Comparison of ENCODE assay signal across 18 cellular contexts in genomic region chr19:39494661-39495060, GRCh38. TPM values are rescaled to one million over a fixed set of nuclear protein-coding genes. Genes with fewer than 3 reads are reported as not detected.
DNase-seq lines count a peak whose midpoint lies in the region; ATAC-seq, FAIRE-seq and TF ChIP-seq lines count a peak whose summit lies in the region.
"Had no signal": no experiment of that assay in that cellular context is flagged by ENCODE, and none has a peak within 500 bp of the region (broad histone marks: within the 10 kb centered on the region; RNA-seq: fewer than 3 reads in every experiment).

No MANE protein-coding gene starts in this region.

- no peaks in the 10 kb centered on the region for H3K9me3 Mint-ChIP-seq in nephron progenitor cell
- H3K9me3 Mint-ChIP-seq: CD8-positive, alpha-beta memory T cell had no signal

- no peak for TF ChIP-seq CTCF in HEK293 (tag by site-specific recombination; IDR thresholded peaks at IDR 0.05)
- no peak for TF ChIP-seq CTCF in nephron progenitor cell (IDR thresholded peaks at IDR 0.05)

- ATAC-seq in esophagus mucosa = no peak
- ATAC-seq: A549 had no signal

- H3K9me3 ChIP-seq in HEK293 (ENCODE audit: control insufficient read depth, insufficient read depth, low read depth, low read length) = no peaks in the 10 kb centered on the region
- H3K9me3 ChIP-seq: A549, Caco-2 had no signal

- peaks cover 21 to 33% of the 10 kb centered on the region in 2 experiments for H3K36me3 ChIP-seq in HEK293 (ENCODE audit: control insufficient read depth in 2 of 2, insufficient read depth in 1 of 2, low read length in 2 of 2)

- DNase-seq in D341Med (ENCODE audit: low spot score) (peak; percentile 42), SK-MEL-5 (ENCODE audit: low read depth, low spot score) (peak; percentile 47), nephron progenitor cell (no peak), GM03348 (ENCODE audit: low spot score) (no peak), GM12892 (ENCODE audit: insufficient read length) (no peak)
- DNase-seq: Caco-2; CD8-positive, alpha-beta memory T cell; DMS53; GF-D8; GM23248; H7; IMR-90 had no signal

- peaks cover 16% of the 10 kb centered on the region for H3K4me1 ChIP-seq in HEK293 (ENCODE audit: control insufficient read depth, insufficient read depth, low read length)

- peak overlapping the region; percentile 82 for H3K27ac Mint-ChIP-seq in nephron progenitor cell
- H3K27ac Mint-ChIP-seq: CD8-positive, alpha-beta memory T cell had no signal

- in situ Hi-C loops in SK-MEL-5 (cut with HindIII; ENCODE audit: low pct_unique_long_range_greater_than_20kb, low sequenced_read_pairs) = no loop called here

- peaks cover 28% of the 10 kb centered on the region for H3K4me1 Mint-ChIP-seq in nephron progenitor cell

- TF ChIP-seq POLR2A in GM12892 (IDR thresholded peaks at IDR 0.05; ENCODE audit: low read depth, low read length) = no peak

- CTCF ChIA-PET in HEK293 (lab: Yijun Ruan, JAX) = interaction anchor here (0.6 to 4.2 kb wide), 7 partner anchors 9 to 179 kb away, joined by 3 to 20 read pairs (median 6); no protein-coding TSS in a partner anchor

- H3K27me3 Mint-ChIP-seq in nephron progenitor cell (ENCODE audit: low read depth, poor library complexity) = no peaks in the 10 kb centered on the region

- H3K4me3 Mint-ChIP-seq in nephron progenitor cell = no peak overlapping the region
- H3K4me3 Mint-ChIP-seq: CD8-positive, alpha-beta memory T cell had no signal

- no peak overlapping the region for H3K4me3 ChIP-seq in HEK293 (ENCODE audit: low read depth, low read length)
- H3K4me3 ChIP-seq: A549, GM23248 had no signal

- H3K36me3 Mint-ChIP-seq in nephron progenitor cell (ENCODE audit: low read depth) = peaks cover 10% of the 10 kb centered on the region

- no peak for FAIRE-seq in GM12892 (lab: Jason Lieb, UNC)
- FAIRE-seq: GM18507 had no signal

- POLR2A ChIA-PET in HEK293 (lab: Yijun Ruan, JAX) = interaction anchor here (0.6 kb wide), 1 partner anchor 98 kb away, joined by 3 read pairs; no protein-coding TSS in a partner anchor

- peak overlapping the region; percentile 56 for H3K27ac ChIP-seq in HEK293 (ENCODE audit: extremely low read depth, low read depth, low read length)
- H3K27ac ChIP-seq: A549, GM23248 had no signal

TF ChIP-seq in HEK293, 187 proteins besides CTCF, POLR2A, EP300 and RAD21 (continues in another document):
- TF ChIP-seq IKZF3 (tag by site-specific recombination; IDR thresholded peaks at IDR 0.05) = peak; percentile 37; the same call in 1 of the 2 replicates
- no peak for TF ChIP-seq ZNF184 (tag by site-specific recombination; IDR thresholded peaks at IDR 0.05)
- TF ChIP-seq ZNF670 (tag by site-specific recombination; IDR thresholded peaks at IDR 0.05; ENCODE audit: low read depth) = no peak
- TF ChIP-seq SCRT2 (tag by site-specific recombination; IDR thresholded peaks at IDR 0.05) = no peak
- TF ChIP-seq ZNF362 (tag by site-specific recombination; IDR thresholded peaks at IDR 0.05) = peak; percentile 51; the same call in 1 of the 2 replicates
- TF ChIP-seq ZBTB17 (tag by site-specific recombination; IDR thresholded peaks at IDR 0.05) = peak; percentile 62
- no peak for TF ChIP-seq ZNF394 (tag by site-specific recombination; IDR thresholded peaks at IDR 0.05; ENCODE audit: borderline replicate concordance)
- no peak for TF ChIP-seq ZBTB44 (tag by site-specific recombination; IDR thresholded peaks at IDR 0.05)
- TF ChIP-seq ZNF664 (tag by site-specific recombination; IDR thresholded peaks at IDR 0.05) = no peak
- TF ChIP-seq ZBTB8A (tag by site-specific recombination; IDR thresholded peaks at IDR 0.05) = no peak
- TF ChIP-seq SALL2 (tag by site-specific recombination; IDR thresholded peaks at IDR 0.05; ENCODE audit: borderline replicate concordance) = no peak
- 0 out of 2 replicates have a peak, but pooled peaks have one; percentile 22 for TF ChIP-seq ZEB2 (tag by site-specific recombination; IDR thresholded peaks at IDR 0.05)
- TF ChIP-seq ZNF280D (tag by site-specific recombination; IDR thresholded peaks at IDR 0.05) = no peak
- TF ChIP-seq SP7 (tag by site-specific recombination; IDR thresholded peaks at IDR 0.05) = no peak
- no peak for TF ChIP-seq KLF8 (tag by site-specific recombination; IDR thresholded peaks at IDR 0.05)
- 0 out of 2 replicates have a peak, but pooled peaks have one; percentile 27 for TF ChIP-seq BCL11A (tag by site-specific recombination; IDR thresholded peaks at IDR 0.05; ENCODE audit: low read depth)
- TF ChIP-seq ZNF830 (tag by site-specific recombination; IDR thresholded peaks at IDR 0.05; ENCODE audit: low read depth) = no peak
- no peak for TF ChIP-seq ZNF548 (tag by site-specific recombination; IDR thresholded peaks at IDR 0.05)
- TF ChIP-seq SP2 (tag by site-specific recombination; IDR thresholded peaks at IDR 0.05) = no peak

RNA-seq across cellular contexts. Expression of gene DLL3, which starts 4.1 kb away (rescaled TPM):
- total RNA-seq in SK-MEL-5 (2014; rRNA removed; shearing (Covaris generic)) = 42.4 and 45.3 TPM in 2 replicates
- 83.5 and 86.4 TPM in 2 replicates for polyA plus RNA-seq in SK-MEL-5 (2015; cell fraction: cytosol; rRNA removed)
- 14.0 and 17.4 TPM in 2 replicates for polyA plus RNA-seq in SK-MEL-5 (2015; cell fraction: nucleus; rRNA removed)
- 0.38 TPM for polyA plus RNA-seq in GM12892 (2012; ENCODE audit: missing spikeins)
- total RNA-seq in esophagus mucosa = not detected

RNA-seq across cellular contexts. Expression of gene TIMM50, which starts 14.0 kb away (rescaled TPM):
- 431 and 474 TPM in 2 replicates for total RNA-seq in SK-MEL-5 (2014; rRNA removed; shearing (Covaris generic))
- 376 and 405 TPM in 2 replicates for polyA plus RNA-seq in SK-MEL-5 (2015; cell fraction: cytosol; rRNA removed)
- 466 and 558 TPM in 2 replicates for polyA plus RNA-seq in SK-MEL-5 (2015; cell fraction: nucleus; rRNA removed)
- 72.3 TPM for polyA plus RNA-seq in GM12892 (2012; ENCODE audit: missing spikeins)
- total RNA-seq in esophagus mucosa = 55.6 TPM

RNA-seq across cellular contexts. Expression of gene SELENOV, which starts 20.3 kb away (rescaled TPM):
- total RNA-seq in SK-MEL-5 (2014; rRNA removed; shearing (Covaris generic)) = not detected in 2 replicates
- not detected in 2 replicates for polyA plus RNA-seq in SK-MEL-5 (2015; cell fraction: cytosol; rRNA removed)
- not detected in 2 replicates for polyA plus RNA-seq in SK-MEL-5 (2015; cell fraction: nucleus; rRNA removed)
- not detected for polyA plus RNA-seq in GM12892 (2012; ENCODE audit: missing spikeins)
- total RNA-seq in esophagus mucosa = not detected
- total RNA-seq: CD8-positive, alpha-beta memory T cell; GM23248; HT-29; IMR-90 had no signal
- polyA plus RNA-seq: A549; BJ; CD8-positive, alpha-beta memory T cell; GM23248; IMR-90 had no signal

RNA-seq across cellular contexts. Expression of gene EID2B, which starts 38.0 kb away (rescaled TPM):
- 4.2 and 4.3 TPM in 2 replicates for total RNA-seq in SK-MEL-5 (2014; rRNA removed; shearing (Covaris generic))
- polyA plus RNA-seq in SK-MEL-5 (2015; cell fraction: cytosol; rRNA removed) = 3.6 and 5.0 TPM in 2 replicates
- polyA plus RNA-seq in SK-MEL-5 (2015; cell fraction: nucleus; rRNA removed) = 8.6 and 9.0 TPM in 2 replicates
- 6.8 TPM for polyA plus RNA-seq in GM12892 (2012; ENCODE audit: missing spikeins)
- 0.20 TPM for total RNA-seq in esophagus mucosa

RNA-seq across cellular contexts. Expression of gene EID2, which starts 45.3 kb away (rescaled TPM):
- 16.7 and 20.7 TPM in 2 replicates for total RNA-seq in SK-MEL-5 (2014; rRNA removed; shearing (Covaris generic))
- polyA plus RNA-seq in SK-MEL-5 (2015; cell fraction: cytosol; rRNA removed) = 18.9 and 20.7 TPM in 2 replicates
- polyA plus RNA-seq in SK-MEL-5 (2015; cell fraction: nucleus; rRNA removed) = 11.9 and 15.8 TPM in 2 replicates
- 6.4 TPM for polyA plus RNA-seq in GM12892 (2012; ENCODE audit: missing spikeins)
- 6.7 TPM for total RNA-seq in esophagus mucosa

Comparison
In these comparisons a context has a peak if more than half of its experiments do, and no peak if none do; other contexts are left out.
1. DNase-seq: peak in D341Med (single experiment) and SK-MEL-5 (single experiment); none in nephron progenitor cell (single experiment), GM03348 (single experiment) and GM12892 (single experiment).
2. RNA of gene DLL3, which starts 4.1 kb away (total RNA-seq): 42.4 to 45.3 TPM in SK-MEL-5; not detected in esophagus mucosa (single experiment); every median in the first group is over 10 times any median in the second.